In genomic region chr13:94549241-94550029, GRCh38 we compare ENCODE assay signal across 8 cellular contexts. TPM values are rescaled to one million over a fixed set of nuclear protein-coding genes. Genes with fewer than 3 reads are reported as not detected.
DNase-seq lines count a peak whose midpoint lies in the region; ATAC-seq, FAIRE-seq and TF ChIP-seq lines count a peak whose summit lies in the region.

No MANE protein-coding gene starts in this region.

- 0% methylated on average over 50 to 64 of the region's 64 CpGs for WGBS in small intestine, 3 donors

- H3K9me3 ChIP-seq in A673 (ENCODE audit: low read depth, low read length, poor library complexity, severe bottlenecking), result no peaks in the 10 kb centered on the region
- H3K9me3 ChIP-seq in WERI-Rb-1 (ENCODE audit: severe bottlenecking), result peaks cover 7% of the 10 kb centered on the region
- no peaks in the 10 kb centered on the region for H3K9me3 ChIP-seq in small intestine (ENCODE audit: control insufficient read depth, low read depth)

- peak overlapping the region; percentile 86 for H3K27ac ChIP-seq in A673 (ENCODE audit: low read depth, low read length, poor library complexity, severe bottlenecking)
- H3K27ac ChIP-seq in WERI-Rb-1, result peak overlapping the region; percentile 89
- H3K27ac ChIP-seq in small intestine (ENCODE audit: low read depth in 1 of 2, low read length in 1 of 2), result peak overlapping the region; percentile 74 to 97

- peak overlapping the region; percentile 77 for H3K4me3 ChIP-seq in A673 (ENCODE audit: low read depth, low read length, poor library complexity, severe bottlenecking)
- peak overlapping the region; percentile 72 for H3K4me3 ChIP-seq in WERI-Rb-1 (ENCODE audit: low read depth, low read length)
- peak overlapping the region; percentile 62 for H3K4me3 ChIP-seq in bronchial epithelial cell (ENCODE audit: low read depth, low read length)
- peak overlapping the region; percentile 66 to 72 for H3K4me3 ChIP-seq in small intestine (ENCODE audit: low read depth in 1 of 2, low read length in 2 of 2)

- H3K36me3 ChIP-seq in A673 (ENCODE audit: insufficient read depth, low read length, poor library complexity, severe bottlenecking) (no peaks in the 10 kb centered on the region), WERI-Rb-1 (no peaks in the 10 kb centered on the region), bronchial epithelial cell (ENCODE audit: control insufficient read depth, insufficient read depth, low read length) (no peaks in the 10 kb centered on the region), small intestine (ENCODE audit: control insufficient read depth in 2 of 2, insufficient read depth in 2 of 2, low read length in 2 of 2) (no peaks in the 10 kb centered on the region)

- H3K27me3 ChIP-seq in A673 (replicated peaks; ENCODE audit: insufficient read depth, low read depth, low read length, poor library complexity) (no peaks in the 10 kb centered on the region), WERI-Rb-1 (ENCODE audit: insufficient read depth, low read depth, severe bottlenecking) (no peaks in the 10 kb centered on the region), bronchial epithelial cell (ENCODE audit: control insufficient read depth, insufficient read depth, low read length) (no peaks in the 10 kb centered on the region), small intestine (ENCODE audit: control insufficient read depth in 2 of 2, insufficient read depth in 2 of 2, low read length in 2 of 2) (no peaks in the 10 kb centered on the region)

- DNase-seq in A673 (ENCODE audit: low spot score) (peak; percentile 98), NCI-H2196 (lab: John Stamatoyannopoulos, UW; ENCODE audit: unreplicated experiment) (peak; percentile 75), WERI-Rb-1 (peak; percentile 99), bronchial epithelial cell (ENCODE audit: low read depth) (peak; percentile 90), iPS-NIHi7 (ENCODE audit: extremely low spot score) (peak; percentile 89), small intestine (peak; percentile 94)

- FAIRE-seq in bronchial epithelial cell (lab: Jason Lieb, UNC), result peak; percentile 87
- no peak for FAIRE-seq in small intestine (lab: Jason Lieb, UNC)

- TF ChIP-seq CTCF in A673 (conservative IDR thresholded peaks at IDR 0.05; ENCODE audit: low read depth, low read length), result no peak
- no peak for TF ChIP-seq CTCF in WERI-Rb-1 (IDR thresholded peaks at IDR 0.05; ENCODE audit: low read depth, low read length)
- TF ChIP-seq CTCF in bronchial epithelial cell (IDR thresholded peaks at IDR 0.05; ENCODE audit: insufficient read depth, low read length, severe bottlenecking), result no peak

- TSS peak; percentile 99 for BruUV-seq in A673 (replicated peaks; lab: Mats Ljungman, UMichigan)

- POLR2A ChIA-PET in A673 (lab: Charles Lee; ENCODE audit: low non-redundant PET), result interaction anchor here (0.6 to 0.7 kb wide), 2 partner anchors 15 to 30 kb away, joined by 3 read pairs; no protein-coding TSS in a partner anchor

- peak; percentile 89 for ATAC-seq in GM18867 (IDR thresholded peaks at IDR 0.05; ENCODE audit: unreplicated experiment)
- peak; percentile 87 for ATAC-seq in HG03103 (IDR thresholded peaks at IDR 0.05; ENCODE audit: low read depth, unreplicated experiment)

- intact Hi-C loops in A673 (cut with micrococcal nuclease; ENCODE audit: unreplicated experiment), result no loop called here

- H3K4me1 ChIP-seq in A673 (ENCODE audit: insufficient read depth, low read length, poor library complexity, severe bottlenecking), result no peaks in the 10 kb centered on the region
- H3K4me1 ChIP-seq in small intestine (ENCODE audit: control insufficient read depth in 2 of 2, insufficient read depth in 1 of 2, low read depth in 1 of 2, low read length in 1 of 2), result no peaks in the 10 kb centered on the region

- CTCF ChIA-PET in A673 (lab: Charles Lee), result interaction anchor here (0.9 kb wide), 2 partner anchors 46 to 68 kb away, joined by 3 read pairs; partner anchors contain the start of gene TGDS

RNA-seq across cellular contexts. Expression of gene TGDS, which starts 46.5 kb away (rescaled TPM):
- total RNA-seq in A673 (2021) (8.0 and 9.0 TPM in 2 replicates), bronchial epithelial cell (9.5 and 15.5 TPM in 2 replicates)
- polyA plus RNA-seq in small intestine, result 10 to 100 TPM; 10.3 to 12.4 (median 11.6) TPM

RNA-seq across cellular contexts. Expression of gene GPR180, which starts 52.2 kb away (rescaled TPM):
- total RNA-seq in A673 (2021) (7.2 and 8.3 TPM in 2 replicates), bronchial epithelial cell (8.8 and 12.4 TPM in 2 replicates)
- polyA plus RNA-seq in small intestine, result 1 to 10 TPM in 1 of 3 donors, under 1 TPM in 2; 0.67 to 1.7 (median 0.81) TPM

Comparison
In these comparisons a context has a peak if more than half of its experiments do, and no peak if none do; other contexts are left out.
1. Peak in every context shown above with its lines: DNase-seq, ATAC-seq, H3K4me3 ChIP-seq and H3K27ac ChIP-seq.